In the genomic region with DNA sequence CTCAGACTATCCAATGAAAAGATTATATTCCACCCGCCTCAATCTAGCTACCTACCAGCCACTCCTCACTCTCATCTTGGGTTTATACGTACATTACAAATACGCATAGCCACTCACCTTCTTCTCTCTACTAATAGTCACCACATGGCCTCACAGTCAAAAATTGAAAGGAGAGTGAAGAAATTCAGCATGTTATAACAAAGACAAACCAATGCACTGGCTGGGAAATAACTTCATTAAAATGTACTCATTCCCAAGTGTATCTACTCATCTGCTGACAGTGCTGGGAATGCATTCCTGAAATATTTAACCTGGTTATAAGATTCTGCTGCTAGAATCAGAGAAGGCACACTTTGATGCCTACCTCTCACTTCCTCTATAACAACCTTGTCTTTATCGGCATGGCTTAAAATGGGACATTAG, we compare ENCODE assay signal across 13 cellular contexts. TPM values are rescaled to one million over a fixed set of nuclear protein-coding genes. Genes with fewer than 3 reads are reported as not detected.
A peak's percentile ranks its signal among the peaks of the same experiment; 100 is the strongest.
DNase-seq lines count a peak whose midpoint lies in the region; ATAC-seq and TF ChIP-seq lines count a peak whose summit lies in the region.
"Had no signal": no experiment of that assay in that cellular context is flagged by ENCODE, and none has a peak within 500 bp of the region (broad histone marks: within the 10 kb centered on the region; RNA-seq: fewer than 3 reads in every experiment).

No MANE protein-coding gene starts in this region.

- H3K27ac Mint-ChIP-seq in natural killer cell, result peak overlapping the region; percentile 2 to 34
- peak overlapping the region in 1 of 2 donors; percentile 10 for H3K27ac Mint-ChIP-seq in natural killer cell treated with Interleukin-12 subunit alpha and Interleukin-12 subunit beta and Interleukin-15 and Interleukin-18, amount 100 ng/mL, for 72 hours
- H3K27ac Mint-ChIP-seq: activated naive CD4-positive, alpha-beta T cell treated with anti-CD3 and anti-CD28 coated beads, Interleukin-2, amount 50 U/mL, for 72 hours had no signal

- H3K4me1 Mint-ChIP-seq in natural killer cell, result peaks cover 71 to 72% of the 10 kb centered on the region in 2 donors
- peaks cover 54 to 66% of the 10 kb centered on the region in 2 donors for H3K4me1 Mint-ChIP-seq in natural killer cell treated with Interleukin-12 subunit alpha and Interleukin-12 subunit beta and Interleukin-15 and Interleukin-18, amount 100 ng/mL, for 72 hours (ENCODE audit: low read depth in 2 of 2)

- DNase-seq in natural killer cell (no peak), astrocyte of the hippocampus (ENCODE audit: low read depth, low spot score) (peak; percentile 22), left colon (no peak), NCI-H1417 (lab: John Stamatoyannopoulos, UW) (no peak), SK-N-DZ (ENCODE audit: low spot score) (no peak)
- DNase-seq in natural killer cell treated with Interleukin-12 subunit alpha and Interleukin-12 subunit beta and Interleukin-15 and Interleukin-18, amount 100 ng/mL, for 72 hours (ENCODE audit: low spot score), result no peak
- DNase-seq: Karpas-422, mesendoderm, NCI-H187, tibial artery had no signal

- H3K4me3 Mint-ChIP-seq in natural killer cell, result no peak overlapping the region
- H3K4me3 Mint-ChIP-seq in natural killer cell treated with Interleukin-12 subunit alpha and Interleukin-12 subunit beta and Interleukin-15 and Interleukin-18, amount 100 ng/mL, for 72 hours, result no peak overlapping the region

- TF ChIP-seq CTCF in natural killer cell (IDR thresholded peaks at IDR 0.05), result no peak

- H3K36me3 Mint-ChIP-seq in natural killer cell, result no peaks in the 10 kb centered on the region
- peaks cover 5% of the 10 kb centered on the region for H3K36me3 Mint-ChIP-seq in natural killer cell treated with Interleukin-12 subunit alpha and Interleukin-12 subunit beta and Interleukin-15 and Interleukin-18, amount 100 ng/mL, for 72 hours

- no peaks in the 10 kb centered on the region for H3K9me3 Mint-ChIP-seq in natural killer cell
- no peaks in the 10 kb centered on the region for H3K9me3 Mint-ChIP-seq in natural killer cell treated with Interleukin-12 subunit alpha and Interleukin-12 subunit beta and Interleukin-15 and Interleukin-18, amount 100 ng/mL, for 72 hours
- H3K9me3 Mint-ChIP-seq: activated naive CD4-positive, alpha-beta T cell treated with anti-CD3 and anti-CD28 coated beads, Interleukin-2, amount 50 U/mL, for 72 hours had no signal

- intact Hi-C loops in natural killer cell (cut with micrococcal nuclease) (loop anchor here (10.0 kb wide), 1 partner anchor 51 kb away; no protein-coding TSS in a partner anchor), left colon (cut with DNase I, micrococcal nuclease) (no loop called here)

- no peaks in the 10 kb centered on the region for H3K27me3 Mint-ChIP-seq in natural killer cell (ENCODE audit: low read depth in 2 of 2)
- H3K27me3 Mint-ChIP-seq in natural killer cell treated with Interleukin-12 subunit alpha and Interleukin-12 subunit beta and Interleukin-15 and Interleukin-18, amount 100 ng/mL, for 72 hours, result no peaks in the 10 kb centered on the region

- ATAC-seq in natural killer cell, result no peak
- ATAC-seq in natural killer cell treated with Interleukin-12 subunit alpha and Interleukin-12 subunit beta and Interleukin-15 and Interleukin-18, amount 100 ng/mL, for 72 hours, result no peak
- peak; percentile 18 for ATAC-seq in left colon
- no peak for ATAC-seq in HG02840 (IDR thresholded peaks at IDR 0.05; ENCODE audit: low FRiP score, unreplicated experiment)
- no peak for ATAC-seq in HG02759 (IDR thresholded peaks at IDR 0.05; ENCODE audit: unreplicated experiment)

RNA-seq across cellular contexts. Expression of a gene that starts 6.5 kb away (rescaled TPM):
- 100 to 1,000 TPM; 135 to 157 (median 142) TPM for total RNA-seq in natural killer cell
- total RNA-seq in natural killer cell treated with Interleukin-12 subunit alpha and Interleukin-12 subunit beta and Interleukin-15 and Interleukin-18, amount 100 ng/mL, for 72 hours, result 10 to 100 TPM; 58.4 to 76.6 TPM
- total RNA-seq in left colon, result 10 to 100 TPM; 46.1 to 56.0 TPM
- 22.2 and 31.9 TPM in 2 replicates for polyA plus RNA-seq in SK-N-DZ (2014; cell fraction: cytosol; rRNA removed)
- 14.9 and 23.0 TPM in 2 replicates for polyA plus RNA-seq in SK-N-DZ (2014; cell fraction: nucleus; rRNA removed)
